21 cellular contexts compared by ENCODE assay signal in genomic region chr2:86788172-86788571, GRCh38. TPM values are rescaled to one million over a fixed set of nuclear protein-coding genes. Genes with fewer than 3 reads are reported as not detected.
DNase-seq lines count a peak whose midpoint lies in the region; ATAC-seq and TF ChIP-seq lines count a peak whose summit lies in the region.
"Had no signal": no experiment of that assay in that cellular context is flagged by ENCODE, and none has a peak within 500 bp of the region (broad histone marks: within the 10 kb centered on the region; RNA-seq: fewer than 3 reads in every experiment).

No MANE protein-coding gene starts in this region.

- H3K4me3 Mint-ChIP-seq in central memory CD8-positive, alpha-beta T cell: peak overlapping the region; percentile 76

- H3K27ac ChIP-seq in liver (ENCODE audit: low read depth in 1 of 2, low read length in 2 of 2) (no peak overlapping the region), right lobe of liver (no peak overlapping the region), aorta (ENCODE audit: low read depth in 1 of 2, low read length in 2 of 2) (no peak overlapping the region), upper lobe of right lung (no peak overlapping the region)
- H3K27ac ChIP-seq: breast epithelium, gastrocnemius medialis, tibial nerve had no signal

- TF ChIP-seq CTCF in liver (IDR thresholded peaks at IDR 0.05; ENCODE audit: low read depth, low read length, missing input control): no peak
- TF ChIP-seq CTCF in right lobe of liver (IDR thresholded peaks at IDR 0.05): no peak
- no peak for TF ChIP-seq CTCF in upper lobe of right lung (IDR thresholded peaks at IDR 0.05)

- TF ChIP-seq RAD21 in liver (IDR thresholded peaks at IDR 0.05): no peak

- peaks cover 65% of the 10 kb centered on the region for H3K4me1 Mint-ChIP-seq in central memory CD8-positive, alpha-beta T cell

- no peaks in the 10 kb centered on the region for H3K27me3 Mint-ChIP-seq in central memory CD8-positive, alpha-beta T cell

- DNase-seq in right lobe of liver (no peak), midbrain (lab: John Stamatoyannopoulos, UW) (peak; percentile 26), aorta (peak in 1 of 2 donors; percentile 69), upper lobe of right lung (no peak), GM19240 (ENCODE audit: insufficient read length, low spot score) (no peak)
- DNase-seq in central memory CD8-positive, alpha-beta T cell (ENCODE audit: low spot score in 2 of 2): no peak
- no peak for DNase-seq in activated naive CD4-positive, alpha-beta T cell treated with Interleukin-2 at 50 U/mL for 16 hours
- DNase-seq: dermis blood vessel endothelial cell, gastrocnemius medialis, SHP77 treated with DMSO at 0.1 percent for 48 hours, T-helper 1 cell had no signal

- H3K36me3 ChIP-seq in liver (ENCODE audit: control insufficient read depth in 4 of 4, insufficient read depth in 3 of 4, low read depth in 1 of 4, low read length in 3 of 4) (no peaks in the 10 kb centered on the region), right lobe of liver (no peaks in the 10 kb centered on the region), aorta (ENCODE audit: control insufficient read depth in 1 of 2, insufficient read depth in 2 of 2, low read length in 1 of 2) (no peaks in the 10 kb centered on the region), upper lobe of right lung (no peaks in the 10 kb centered on the region)
- H3K36me3 ChIP-seq: breast epithelium, gastrocnemius medialis, tibial nerve had no signal

- H3K9ac ChIP-seq in liver (ENCODE audit: low read depth in 1 of 2, low read length in 2 of 2): no peak overlapping the region

- H3K9me3 ChIP-seq in liver (ENCODE audit: control insufficient read depth in 4 of 4, low read length in 3 of 4) (no peaks in the 10 kb centered on the region), right lobe of liver (no peaks in the 10 kb centered on the region), aorta (ENCODE audit: control insufficient read depth, low read length) (no peaks in the 10 kb centered on the region), upper lobe of right lung (no peaks in the 10 kb centered on the region)
- H3K9me3 ChIP-seq: breast epithelium, gastrocnemius medialis, tibial nerve had no signal

- ATAC-seq in right lobe of liver (no peak), aorta (ENCODE audit: low FRiP score) (peak; percentile 53), upper lobe of right lung (no peak)
- ATAC-seq in central memory CD8-positive, alpha-beta T cell (replicated peaks; ENCODE audit: extremely low read depth, poor library complexity, severe bottlenecking): no peak
- ATAC-seq: activated naive CD4-positive, alpha-beta T cell treated with anti-CD3 and anti-CD28 coated beads, Interleukin-2, amount 50 U/mL, for 72 hours; gastrocnemius medialis had no signal

- H3K27me3 ChIP-seq in liver (ENCODE audit: control insufficient read depth in 4 of 4, insufficient read depth in 4 of 4, low read length in 3 of 4) (peaks cover 0 to 10% (median 3%) of the 10 kb centered on the region in 4 donors), right lobe of liver (peaks cover 0 to 24% of the 10 kb centered on the region in 2 donors), aorta (ENCODE audit: control insufficient read depth in 1 of 2, insufficient read depth in 2 of 2, low read length in 1 of 2) (no peaks in the 10 kb centered on the region), upper lobe of right lung (peaks cover 45% of the 10 kb centered on the region)

- TF ChIP-seq POLR2A in right lobe of liver (IDR thresholded peaks at IDR 0.05): no peak

- 49% methylated on average over 7 of the region's 7 CpGs for WGBS in liver
- WGBS in right lobe of liver (ENCODE audit: insufficient coverage, low coverage, low lambda C conversion rate, missing lambda C conversion rate): 35% methylated on average over 6 of the region's 7 CpGs
- 4 to 5% methylated on average over 7 of the region's 7 CpGs for WGBS in aorta, 2 donors

- H3K27ac Mint-ChIP-seq in central memory CD8-positive, alpha-beta T cell (ENCODE audit: low read depth): peak overlapping the region; percentile 96
- H3K27ac Mint-ChIP-seq: activated naive CD4-positive, alpha-beta T cell treated with anti-CD3 and anti-CD28 coated beads, Interleukin-2, amount 50 U/mL, for 72 hours; GM23338 had no signal

- intact Hi-C loops in right lobe of liver (cut with DNase I): no loop called here
- intact Hi-C loops in aorta (cut with DNase I): no loop called here
- intact Hi-C loops in upper lobe of right lung (cut with DNase I): no loop called here

- H3K4me1 ChIP-seq in liver (ENCODE audit: control insufficient read depth in 4 of 4, insufficient read depth in 4 of 4, low read length in 3 of 4): peaks cover 9 to 18% (median 12%) of the 10 kb centered on the region in 4 donors
- H3K4me1 ChIP-seq in right lobe of liver: peaks cover 0 to 26% (median 0%) of the 10 kb centered on the region in 4 donors
- H3K4me1 ChIP-seq in aorta (ENCODE audit: control insufficient read depth in 1 of 2, insufficient read depth in 2 of 2, low read length in 2 of 2): peaks cover 0 to 2% of the 10 kb centered on the region in 2 donors
- peaks cover 20% of the 10 kb centered on the region for H3K4me1 ChIP-seq in upper lobe of right lung
- H3K4me1 ChIP-seq: breast epithelium had no signal

- H3K9me3 Mint-ChIP-seq in central memory CD8-positive, alpha-beta T cell: no peaks in the 10 kb centered on the region
- H3K9me3 Mint-ChIP-seq: activated naive CD4-positive, alpha-beta T cell treated with anti-CD3 and anti-CD28 coated beads, Interleukin-2, amount 50 U/mL, for 72 hours had no signal

- H3K36me3 Mint-ChIP-seq in central memory CD8-positive, alpha-beta T cell (ENCODE audit: insufficient read depth): peaks cover 84% of the 10 kb centered on the region

- H3K4me3 ChIP-seq in liver (ENCODE audit: low read depth in 1 of 3, low read length in 3 of 3): no peak overlapping the region
- no peak overlapping the region for H3K4me3 ChIP-seq in right lobe of liver
- H3K4me3 ChIP-seq in aorta (ENCODE audit: low read length in 2 of 2): no peak overlapping the region
- H3K4me3 ChIP-seq in upper lobe of right lung: no peak overlapping the region

TF ChIP-seq in liver, 16 proteins besides CTCF, POLR2A, EP300 and RAD21:
- no peak for TF ChIP-seq GABPA (IDR thresholded peaks at IDR 0.05 in 1 of 2, conservative IDR thresholded peaks at IDR 0.05 in 1 of 2)
- peak; percentile 10 for TF ChIP-seq NR2F2 (IDR thresholded peaks at IDR 0.05)
TF ChIP-seq in liver: peak in this region for 1.

RNA-seq across cellular contexts. Expression of gene CD8A, which starts 2.5 kb away (rescaled TPM):
- total RNA-seq in liver (under 1 TPM; 0.42 to 0.47 TPM), right lobe of liver (1 to 10 TPM in 1 of 6 experiments, under 1 TPM in 5; 0.26 to 1.1 (median 0.61) TPM), aorta (1 to 10 TPM; 2.9 to 3.9 TPM), upper lobe of right lung (7.4 TPM)
- polyA plus RNA-seq in liver (1 to 10 TPM in 1 of 2 donors, under 1 TPM in 1; 0.90 to 1.8 TPM), aorta (1 to 10 TPM; 1.5 to 3.4 TPM)
- total RNA-seq: Daoy, dermis blood vessel endothelial cell, epithelial cell of proximal tubule, HT1080, OCI-LY7, renal cortical epithelial cell had no signal
